10 cellular contexts compared by ENCODE assay signal in genomic region chr1:36162680-36163079, GRCh38. TPM values are rescaled to one million over a fixed set of nuclear protein-coding genes. Genes with fewer than 3 reads are reported as not detected.
DNase-seq lines count a peak whose midpoint lies in the region; ATAC-seq and TF ChIP-seq lines count a peak whose summit lies in the region.
"Had no signal": no experiment of that assay in that cellular context is flagged by ENCODE, and none has a peak within 500 bp of the region (broad histone marks: within the 10 kb centered on the region; RNA-seq: fewer than 3 reads in every experiment).

No MANE protein-coding gene starts in this region.

- peaks cover 7% of the 10 kb centered on the region for H3K36me3 ChIP-seq in thoracic aorta

- intact Hi-C loops in activated CD4-positive, alpha-beta T cell treated with anti-CD3 and anti-CD28 coated beads, Interleukin-2, amount 10 ng/mL, durations not matched to agents 24 days and 14 days (cut with micrococcal nuclease), result loop anchor here (1.0 kb wide), 1 partner anchor 62 kb away; the partner anchor contains the start of gene THRAP3
- intact Hi-C loops in MCF 10A (cut with micrococcal nuclease), result no loop called here

- no peaks in the 10 kb centered on the region for H3K27me3 ChIP-seq in thoracic aorta (replicated peaks; ENCODE audit: insufficient read depth)

- BruUV-seq in MCF 10A (replicated peaks; lab: Mats Ljungman, UMichigan), result TSS peak; percentile 8

- H3K9me3 Mint-ChIP-seq in activated CD4-positive, alpha-beta T cell treated with anti-CD3 and anti-CD28 coated beads, Interleukin-2, amount 10 ng/mL, durations not matched to agents 24 days and 14 days, result no peaks in the 10 kb centered on the region
- H3K9me3 Mint-ChIP-seq in MCF 10A (ENCODE audit: unreplicated experiment), result no peaks in the 10 kb centered on the region
- no peaks in the 10 kb centered on the region for H3K9me3 Mint-ChIP-seq in memory B cell

- no peak for DNase-seq in activated CD4-positive, alpha-beta T cell treated with anti-CD3 and anti-CD28 coated beads, Interleukin-2, amount 10 ng/mL, durations not matched to agents 24 days and 14 days
- DNase-seq in activated CD4-positive, alpha-beta T cell treated with anti-CD3 and anti-CD28 coated beads, Interleukin-2, amount 50 U/mL, for 1 hour, result no peak
- DNase-seq in MCF 10A (ENCODE audit: unreplicated experiment), result no peak
- DNase-seq in memory B cell (ENCODE audit: low spot score in 2 of 2), result no peak
- DNase-seq in thoracic aorta (ENCODE audit: low spot score), result no peak
- no peak for DNase-seq in NCI-H774 (lab: John Stamatoyannopoulos, UW)
- DNase-seq in NCI-H748 treated with DMSO at 0.1 percent for 48 hours (lab: John Stamatoyannopoulos, UW), result no peak
- DNase-seq in LoVo (ENCODE audit: low spot score), result no peak
- DNase-seq: NCI-H2107 had no signal

- ATAC-seq in memory B cell (ENCODE audit: low read depth), result no peak
- ATAC-seq in thoracic aorta (ENCODE audit: insufficient number of reproducible peaks, low FRiP score, low read depth), result no peak

- peak overlapping the region; percentile 54 to 86 for H3K27ac ChIP-seq in thoracic aorta

- H3K9me3 ChIP-seq in thoracic aorta, result no peaks in the 10 kb centered on the region

- peaks cover 40% of the 10 kb centered on the region for H3K36me3 Mint-ChIP-seq in activated CD4-positive, alpha-beta T cell treated with anti-CD3 and anti-CD28 coated beads, Interleukin-2, amount 10 ng/mL, durations not matched to agents 24 days and 14 days (ENCODE audit: low read depth)
- H3K36me3 Mint-ChIP-seq in MCF 10A (ENCODE audit: insufficient read depth, unreplicated experiment) (peaks cover 25% of the 10 kb centered on the region), memory B cell (peaks cover 4% of the 10 kb centered on the region)

- H3K4me3 Mint-ChIP-seq in activated CD4-positive, alpha-beta T cell treated with anti-CD3 and anti-CD28 coated beads, Interleukin-2, amount 10 ng/mL, durations not matched to agents 24 days and 14 days, result peak overlapping the region; percentile 88
- H3K4me3 Mint-ChIP-seq in MCF 10A (ENCODE audit: unreplicated experiment) (peak overlapping the region; percentile 66), memory B cell (no peak overlapping the region)

- H3K27me3 Mint-ChIP-seq in activated CD4-positive, alpha-beta T cell treated with anti-CD3 and anti-CD28 coated beads, Interleukin-2, amount 10 ng/mL, durations not matched to agents 24 days and 14 days, result no peaks in the 10 kb centered on the region
- no peaks in the 10 kb centered on the region for H3K27me3 Mint-ChIP-seq in MCF 10A (ENCODE audit: insufficient read depth, unreplicated experiment)
- H3K27me3 Mint-ChIP-seq in memory B cell, result no peaks in the 10 kb centered on the region

- POLR2A ChIA-PET in MCF 10A (lab: Yijun Ruan, JAX), result interaction anchor here (0.7 to 6.3 kb wide), 11 partner anchors 8 to 143 kb away, joined by 3 to 94 read pairs (median 4); partner anchors contain the start of genes SH3D21, THRAP3 and TRAPPC3

- TF ChIP-seq CTCF in MCF 10A (IDR thresholded peaks at IDR 0.05; ENCODE audit: unreplicated experiment) (no peak), thoracic aorta (IDR thresholded peaks at IDR 0.05) (no peak)

- peak overlapping the region; percentile 99 for H3K27ac Mint-ChIP-seq in activated CD4-positive, alpha-beta T cell treated with anti-CD3 and anti-CD28 coated beads, Interleukin-2, amount 10 ng/mL, durations not matched to agents 24 days and 14 days
- H3K27ac Mint-ChIP-seq in MCF 10A (ENCODE audit: low read depth, unreplicated experiment) (peak overlapping the region; percentile 94), memory B cell (peak overlapping the region; percentile 96)

- no peak overlapping the region for H3K4me3 ChIP-seq in thoracic aorta

- peaks cover 54 to 86% of the 10 kb centered on the region in 2 donors for H3K4me1 ChIP-seq in thoracic aorta (ENCODE audit: control insufficient read depth in 1 of 2, low read depth in 2 of 2)

- H3K4me1 Mint-ChIP-seq in activated CD4-positive, alpha-beta T cell treated with anti-CD3 and anti-CD28 coated beads, Interleukin-2, amount 10 ng/mL, durations not matched to agents 24 days and 14 days, result peaks cover 65% of the 10 kb centered on the region
- H3K4me1 Mint-ChIP-seq in MCF 10A (ENCODE audit: insufficient read depth, unreplicated experiment), result peaks cover 67% of the 10 kb centered on the region
- H3K4me1 Mint-ChIP-seq in memory B cell, result peaks cover 54% of the 10 kb centered on the region

- CTCF ChIA-PET in MCF 10A (lab: Yijun Ruan, JAX), result interaction anchor here (0.6 to 8.1 kb wide), 8 partner anchors 8 to 258 kb away, joined by 3 to 85 read pairs (median 3); partner anchors contain the start of gene TRAPPC3

RNA-seq across cellular contexts. Expression of gene MAP7D1, which starts 6.7 kb away (rescaled TPM):
- total RNA-seq in activated CD4-positive, alpha-beta T cell treated with anti-CD3 and anti-CD28 coated beads, Interleukin-2, amount 10 ng/mL, durations not matched to agents 24 days and 14 days, result 170 and 177 TPM in 2 replicates
- total RNA-seq in MCF 10A (2022) (131 and 170 TPM in 2 replicates), thoracic aorta (100 to 1,000 TPM; 170 to 186 TPM)

RNA-seq across cellular contexts. Expression of gene TRAPPC3, which starts 13.4 kb away (rescaled TPM):
- 71.2 and 72.4 TPM in 2 replicates for total RNA-seq in activated CD4-positive, alpha-beta T cell treated with anti-CD3 and anti-CD28 coated beads, Interleukin-2, amount 10 ng/mL, durations not matched to agents 24 days and 14 days
- total RNA-seq in MCF 10A (2022), result 72.8 and 75.5 TPM in 2 replicates
- 10 to 100 TPM; 78.5 to 92.3 TPM for total RNA-seq in thoracic aorta

RNA-seq across cellular contexts. Expression of gene COL8A2, which starts 37.7 kb away (rescaled TPM):
- 0.12 TPM in 2 replicates for total RNA-seq in activated CD4-positive, alpha-beta T cell treated with anti-CD3 and anti-CD28 coated beads, Interleukin-2, amount 10 ng/mL, durations not matched to agents 24 days and 14 days
- total RNA-seq in MCF 10A (2022) (not detected in 2 replicates), thoracic aorta (100 to 1,000 TPM in 1 of 2 donors, 10 to 100 TPM in 1; 41.6 to 126 TPM)
- total RNA-seq: T-helper 1 cell treated with Interleukin-12 subunit alpha and Interleukin-12 subunit beta and Interleukin-4 antibody, amounts not matched to agents 30 ng/mL and 1 ng/mL, for 36 hours had no signal

Comparison
In these comparisons a context has a peak if more than half of its experiments do, and no peak if none do; other contexts are left out.
1. RNA of gene COL8A2, which starts 37.7 kb away (total RNA-seq): 41.6 to 126 TPM in thoracic aorta; 0.12 TPM in activated CD4-positive, alpha-beta T cell treated with anti-CD3 and anti-CD28 coated beads, Interleukin-2, amount 10 ng/mL, durations not matched to agents 24 days and 14 days and not detected in MCF 10A; every median in the first group is over 10 times any median in the second.
2. Peak in every context shown above with its lines, with median percentiles within 50 percentile points of each other: H3K27ac Mint-ChIP-seq.